ENCODE assay signal across 17 cellular contexts in genomic region chr2:145410096-145410495, GRCh38.
"Had no signal": no experiment of that assay in that cellular context is flagged by ENCODE, and none has a peak within 500 bp of the region (broad histone marks: within the 10 kb centered on the region; RNA-seq: fewer than 3 reads in every experiment).

No MANE protein-coding gene starts in this region.

- FAIRE-seq: colon, small intestine had no signal

- H3K4me3 ChIP-seq: adrenal gland, cardiac muscle cell, transverse colon, vagina had no signal

- H3K27ac Mint-ChIP-seq: activated naive CD4-positive, alpha-beta T cell treated with anti-CD3 and anti-CD28 coated beads for 36 hours; memory B cell; progenitor cell of endocrine pancreas had no signal

- H3K9me3 Mint-ChIP-seq: memory B cell had no signal

- H3K27ac ChIP-seq: adrenal gland, cardiac muscle cell, transverse colon, vagina had no signal

- DNase-seq: activated naive CD4-positive, alpha-beta T cell treated with anti-CD3 and anti-CD28 coated beads for 36 hours; adrenal gland; effector CD4-positive, alpha-beta T cell; foreskin melanocyte; left ventricle myocardium superior; nucleus accumbens; right cardiac atrium; small intestine; stimulated activated naive CD8-positive, alpha-beta T cell treated with anti-CD3 and anti-CD28 coated beads, Interleukin-15, Interleukin-2, amounts not matched to agents 100 U/mL and 50 U/mL, for 24 hours; T-helper 9 cell; transverse colon had no signal

- H3K4me1 ChIP-seq: adrenal gland, transverse colon, vagina had no signal

- H3K9me3 ChIP-seq: adrenal gland, vagina had no signal

- H3K36me3 Mint-ChIP-seq: memory B cell had no signal

- H3K36me3 ChIP-seq: adrenal gland, cardiac muscle cell, transverse colon, vagina had no signal

- H3K27me3 ChIP-seq: adrenal gland, cardiac muscle cell, transverse colon, vagina had no signal

- H3K4me3 Mint-ChIP-seq: activated naive CD4-positive, alpha-beta T cell treated with anti-CD3 and anti-CD28 coated beads for 36 hours; memory B cell; nephron had no signal

- H3K4me1 Mint-ChIP-seq: nephron had no signal
